Comparison of ENCODE assay signal across 12 cellular contexts in genomic region chr19:1826557-1827521, GRCh38. TPM values are rescaled to one million over a fixed set of nuclear protein-coding genes. Genes with fewer than 3 reads are reported as not detected.
DNase-seq lines count a peak whose midpoint lies in the region; ATAC-seq and TF ChIP-seq lines count a peak whose summit lies in the region.
"Had no signal": no experiment of that assay in that cellular context is flagged by ENCODE, and none has a peak within 500 bp of the region (broad histone marks: within the 10 kb centered on the region; RNA-seq: fewer than 3 reads in every experiment).

No MANE protein-coding gene starts in this region.

- BruUV-seq in IMR-90 (replicated peaks; lab: Mats Ljungman, UMichigan) = no TSS peak

- TF ChIP-seq CTCF in CD4-positive, alpha-beta T cell (IDR thresholded peaks at IDR 0.05) = no peak
- no peak for TF ChIP-seq CTCF in IMR-90 (conservative IDR thresholded peaks at IDR 0.05; ENCODE audit: low read depth, low read length)
- TF ChIP-seq CTCF in endothelial cell (IDR thresholded peaks at IDR 0.05; ENCODE audit: unreplicated experiment) = no peak

- POLR2A ChIA-PET in CD4-positive, alpha-beta T cell (lab: Charles Lee) = interaction anchor here (0.5 to 1.9 kb wide), 4 partner anchors 11 to 992 kb away, joined by 3 to 5 read pairs (median 4); no protein-coding TSS in a partner anchor
- POLR2A ChIA-PET in IMR-90 (lab: Charles Lee; ENCODE audit: unreplicated experiment) = no interaction called here

- H2BK120ac ChIP-seq in IMR-90 (ENCODE audit: low read depth, low read length) (no peak overlapping the region), mesendoderm (ENCODE audit: low read depth, low read length) (no peak overlapping the region)

- H4K5ac ChIP-seq in IMR-90 (ENCODE audit: low read depth, low read length) (no peak overlapping the region), mesendoderm (ENCODE audit: low read length) (no peak overlapping the region)

- H3K27ac ChIP-seq in CD4-positive, alpha-beta T cell (ENCODE audit: low read depth, low read length) = no peak overlapping the region
- H3K27ac ChIP-seq in IMR-90 (ENCODE audit: insufficient read depth, low read length) = no peak overlapping the region
- peak overlapping the region; percentile 73 for H3K27ac ChIP-seq in mesendoderm (ENCODE audit: low read depth, low read length)

- no peak overlapping the region for H2AK9ac ChIP-seq in IMR-90 (replicated peaks; ENCODE audit: low read depth, low read length, poor library complexity)

- H3K4me2 ChIP-seq in IMR-90 (ENCODE audit: low read depth, low read length) = no peak overlapping the region
- no peak overlapping the region for H3K4me2 ChIP-seq in mesendoderm (ENCODE audit: low read length)

- H3K79me1 ChIP-seq in IMR-90 (ENCODE audit: low read depth in 1 of 2, low read length in 2 of 2) (peaks cover 6 to 52% of the 10 kb centered on the region in 2 experiments), mesendoderm (ENCODE audit: low read length) (peaks cover 10% of the 10 kb centered on the region)

- TF ChIP-seq RAD21 in IMR-90 (IDR thresholded peaks at IDR 0.05; ENCODE audit: low read length) = no peak

- peaks cover 30% of the 10 kb centered on the region for H4K20me1 ChIP-seq in IMR-90 (ENCODE audit: insufficient read depth, low read length)

- H3K9me3 ChIP-seq in CD4-positive, alpha-beta T cell (ENCODE audit: control insufficient read depth, low read length) = no peaks in the 10 kb centered on the region
- H3K9me3 ChIP-seq in IMR-90 (ENCODE audit: control insufficient read depth, insufficient read depth, low read length) = no peaks in the 10 kb centered on the region

- H3K79me2 ChIP-seq in mesendoderm (ENCODE audit: control insufficient read depth, insufficient read depth, low read length) = peaks cover under 1% of the 10 kb centered on the region

- intact Hi-C loops in CD4-positive, alpha-beta T cell (cut with DNase I, micrococcal nuclease) = loop anchor here in 1 of 2 experiments (1.0 to 10.0 kb wide), 3 partner anchors 38 to 282 kb away; no protein-coding TSS in a partner anchor
- intact Hi-C loops in IMR-90 (cut with micrococcal nuclease) = loop anchor here (1.0 kb wide), 1 partner anchor 15 kb away; the partner anchor contains the start of gene ATP8B3

- peaks cover 39% of the 10 kb centered on the region for H3K36me3 Mint-ChIP-seq in CD4-positive, alpha-beta T cell (ENCODE audit: low read depth)
- H3K36me3 Mint-ChIP-seq in endothelial cell (ENCODE audit: low read depth, unreplicated experiment) = peaks cover 16% of the 10 kb centered on the region
- H3K36me3 Mint-ChIP-seq in activated naive CD4-positive, alpha-beta T cell treated with anti-CD3 and anti-CD28 coated beads, Interleukin-2, amount 50 U/mL, for 72 hours = peaks cover 0 to 4% of the 10 kb centered on the region in 2 donors

- no peak overlapping the region for H2BK5ac ChIP-seq in IMR-90 (ENCODE audit: low read depth, low read length, poor library complexity, severe bottlenecking)
- no peak overlapping the region for H2BK5ac ChIP-seq in mesendoderm (ENCODE audit: low read length)

- CTCF ChIA-PET in CD4-positive, alpha-beta T cell (lab: Charles Lee) = interaction anchor here (0.6 to 1.9 kb wide), 11 partner anchors 11 to 280 kb away, joined by 3 to 13 read pairs (median 4); partner anchors contain the start of gene ATP8B3
- CTCF ChIA-PET in IMR-90 (lab: Yijun Ruan, JAX) = interaction anchor here (0.5 to 1.3 kb wide), 4 partner anchors 11 to 281 kb away, joined by 3 to 17 read pairs (median 3); no protein-coding TSS in a partner anchor

- H3K56ac ChIP-seq in IMR-90 (ENCODE audit: extremely low read depth, insufficient read depth, low read length) (no peak overlapping the region), mesendoderm (ENCODE audit: low read length) (peak overlapping the region; percentile 81)

- DNase-seq in CD4-positive, alpha-beta T cell = no peak
- DNase-seq in IMR-90 (no peak), endothelial cell (ENCODE audit: low spot score) (peak; percentile 38), mesendoderm (peak; percentile 59), KBM-7 (no peak), NOMO-1 treated with dmso at 0.1 percent for 144 hours (lab: John Stamatoyannopoulos, UW; ENCODE audit: unreplicated experiment) (no peak)
- no peak for DNase-seq in activated naive CD4-positive, alpha-beta T cell treated with anti-CD3 and anti-CD28 coated beads, Interleukin-2, amount 50 U/mL, for 72 hours (ENCODE audit: low spot score in 2 of 2)

- H3K27me3 Mint-ChIP-seq in CD4-positive, alpha-beta T cell = no peaks in the 10 kb centered on the region
- peaks cover 9% of the 10 kb centered on the region for H3K27me3 Mint-ChIP-seq in endothelial cell (ENCODE audit: unreplicated experiment)
- H3K27me3 Mint-ChIP-seq: activated CD4-positive, alpha-beta memory T cell treated with anti-CD3 and anti-CD28 coated beads, Interleukin-2, amount 10 ng/mL, durations not matched to agents 7 days and 5 days; activated naive CD4-positive, alpha-beta T cell treated with anti-CD3 and anti-CD28 coated beads, Interleukin-2, amount 50 U/mL, for 24 hours; stimulated activated naive CD8-positive, alpha-beta T cell treated with anti-CD3 and anti-CD28 coated beads, Interleukin-15, Interleukin-2, amounts not matched to agents 100 ng/mL and 50 ng/mL, for 24 hours had no signal

- H2AK5ac ChIP-seq in IMR-90 (ENCODE audit: low read depth, low read length) = peak overlapping the region; percentile 33; the same call in 1 of the 2 replicates
- no peak overlapping the region for H2AK5ac ChIP-seq in mesendoderm (ENCODE audit: low read length)

- no peaks in the 10 kb centered on the region for H3K9me1 ChIP-seq in IMR-90 (ENCODE audit: insufficient read depth, low read length)

- no peak overlapping the region for H4K91ac ChIP-seq in IMR-90 (ENCODE audit: insufficient read depth, low read depth, low read length)

- no peak overlapping the region for H3K18ac ChIP-seq in IMR-90 (ENCODE audit: low read depth, low read length)
- no peak overlapping the region for H3K18ac ChIP-seq in mesendoderm (ENCODE audit: low read length)

- peaks cover 27% of the 10 kb centered on the region; the same call in 1 of the 2 replicates for H3K36me3 ChIP-seq in IMR-90 (ENCODE audit: control insufficient read depth, insufficient read depth, low read length)
- H3K36me3 ChIP-seq in mesendoderm (ENCODE audit: control insufficient read depth, insufficient read depth, low read length) = peaks cover 2% of the 10 kb centered on the region

- H3K23ac ChIP-seq in IMR-90 (ENCODE audit: low read depth, low read length) (no peak overlapping the region), mesendoderm (ENCODE audit: low read length) (no peak overlapping the region)

- H3K9ac ChIP-seq in IMR-90 (ENCODE audit: low read depth, low read length) (no peak overlapping the region), mesendoderm (ENCODE audit: low read length) (peak overlapping the region; percentile 55)

- WGBS in IMR-90 (ENCODE audit: extremely low coverage in 2 of 2, insufficient read length in 1 of 2), 2 experiments = 74% methylated on average over 37 of the region's 63 CpGs; no CpG with 5 or more reads in 1 of the 2 experiments
- WGBS in mesendoderm (ENCODE audit: extremely low coverage, insufficient coverage, low lambda C conversion rate) = no CpG with 5 or more reads among the region's 63 CpGs

- H3K14ac ChIP-seq in IMR-90 (replicated peaks; ENCODE audit: low read depth, low read length) = no peak overlapping the region

- H4K8ac ChIP-seq in IMR-90 (ENCODE audit: low read depth in 2 of 2, low read length in 2 of 2) (no peak overlapping the region), mesendoderm (ENCODE audit: low read depth, low read length) (no peak overlapping the region)

- no peaks in the 10 kb centered on the region for H3K9me3 Mint-ChIP-seq in CD4-positive, alpha-beta T cell
- no peaks in the 10 kb centered on the region for H3K9me3 Mint-ChIP-seq in endothelial cell (ENCODE audit: unreplicated experiment)
- H3K9me3 Mint-ChIP-seq in activated naive CD4-positive, alpha-beta T cell treated with anti-CD3 and anti-CD28 coated beads, Interleukin-2, amount 50 U/mL, for 72 hours = no peaks in the 10 kb centered on the region
- H3K9me3 Mint-ChIP-seq: activated CD4-positive, alpha-beta memory T cell treated with anti-CD3 and anti-CD28 coated beads, Interleukin-2, amount 10 ng/mL, durations not matched to agents 7 days and 5 days; activated naive CD4-positive, alpha-beta T cell treated with anti-CD3 and anti-CD28 coated beads, Interleukin-2, amount 50 U/mL, for 24 hours; stimulated activated naive CD8-positive, alpha-beta T cell treated with anti-CD3 and anti-CD28 coated beads, Interleukin-15, Interleukin-2, amounts not matched to agents 100 ng/mL and 50 ng/mL, for 24 hours had no signal

- no peak overlapping the region for H3K4me3 Mint-ChIP-seq in CD4-positive, alpha-beta T cell
- H3K4me3 Mint-ChIP-seq in endothelial cell (ENCODE audit: unreplicated experiment) = no peak overlapping the region
- H3K4me3 Mint-ChIP-seq: activated CD4-positive, alpha-beta memory T cell treated with anti-CD3 and anti-CD28 coated beads, Interleukin-2, amount 10 ng/mL, durations not matched to agents 7 days and 5 days; activated naive CD4-positive, alpha-beta T cell treated with anti-CD3 and anti-CD28 coated beads, Interleukin-2, amount 50 U/mL, for 24 hours; stimulated activated naive CD8-positive, alpha-beta T cell treated with anti-CD3 and anti-CD28 coated beads, Interleukin-15, Interleukin-2, amounts not matched to agents 100 ng/mL and 50 ng/mL, for 24 hours had no signal

- no peak overlapping the region for H3K27ac Mint-ChIP-seq in CD4-positive, alpha-beta T cell
- H3K27ac Mint-ChIP-seq in endothelial cell (ENCODE audit: unreplicated experiment) = no peak overlapping the region
- no peak overlapping the region for H3K27ac Mint-ChIP-seq in activated naive CD4-positive, alpha-beta T cell treated with anti-CD3 and anti-CD28 coated beads, Interleukin-2, amount 50 U/mL, for 72 hours
- H3K27ac Mint-ChIP-seq: activated CD4-positive, alpha-beta memory T cell treated with anti-CD3 and anti-CD28 coated beads, Interleukin-2, amount 10 ng/mL, durations not matched to agents 7 days and 5 days; activated naive CD4-positive, alpha-beta T cell treated with anti-CD3 and anti-CD28 coated beads, Interleukin-2, amount 50 U/mL, for 24 hours; stimulated activated naive CD8-positive, alpha-beta T cell treated with anti-CD3 and anti-CD28 coated beads, Interleukin-15, Interleukin-2, amounts not matched to agents 100 ng/mL and 50 ng/mL, for 24 hours had no signal

- no peak overlapping the region for H2BK15ac ChIP-seq in IMR-90 (ENCODE audit: low read depth, low read length)
- H2BK15ac ChIP-seq in mesendoderm (replicated peaks; ENCODE audit: low read depth) = no peak overlapping the region

- H3K4ac ChIP-seq in IMR-90 (ENCODE audit: low read depth, low read length) (no peak overlapping the region), mesendoderm (ENCODE audit: low read depth, low read length) (no peak overlapping the region)

- H2AFZ ChIP-seq in IMR-90 (replicated peaks; ENCODE audit: low read length, poor library complexity) = peak overlapping the region; percentile 32

- in situ Hi-C loops in IMR-90 (cut with MboI; ENCODE audit: low sequenced_read_pairs) = no loop called here
- in situ Hi-C loops in KBM-7 (cut with MboI; ENCODE audit: low pct_unique_long_range_greater_than_20kb, low sequenced_read_pairs) = no loop called here

- dilution Hi-C loops in IMR-90 (cut with HindIII; ENCODE audit: low sequenced_read_pairs, unreplicated experiment) = no loop called here

- H3K4me1 Mint-ChIP-seq in CD4-positive, alpha-beta T cell (ENCODE audit: low read depth) = peaks cover 4% of the 10 kb centered on the region
- H3K4me1 Mint-ChIP-seq in endothelial cell (ENCODE audit: unreplicated experiment) = peaks cover 5% of the 10 kb centered on the region

- H2BK20ac ChIP-seq in IMR-90 (ENCODE audit: low read depth, low read length) = no peak overlapping the region

- peak; percentile 9 for ATAC-seq in CD4-positive, alpha-beta T cell (ENCODE audit: poor library complexity)
- peak; percentile 22 for ATAC-seq in IMR-90 (ENCODE audit: low read depth)
- no peak for ATAC-seq in activated CD4-positive, CD25-positive, alpha-beta regulatory T cell treated with anti-CD3 and anti-CD28 coated beads, Interleukin-2, amount 50 U/mL, for 24 hours
- ATAC-seq in activated naive CD4-positive, alpha-beta T cell treated with anti-CD3 and anti-CD28 coated beads, Interleukin-2, amount 50 U/mL, for 72 hours = no peak

- H3K4me1 ChIP-seq in IMR-90 (ENCODE audit: control insufficient read depth, insufficient read depth, low read length) (peaks cover 4% of the 10 kb centered on the region; the same call in 1 of the 2 replicates), mesendoderm (ENCODE audit: control insufficient read depth, low read depth, low read length) (no peaks in the 10 kb centered on the region)

- no peak for TF ChIP-seq POLR2A in IMR-90 (IDR thresholded peaks at IDR 0.05; ENCODE audit: low read depth, low read length)

- H3K27me3 ChIP-seq in CD4-positive, alpha-beta T cell (ENCODE audit: control insufficient read depth, insufficient read depth, low read length) = no peaks in the 10 kb centered on the region
- H3K27me3 ChIP-seq in IMR-90 (ENCODE audit: control insufficient read depth, insufficient read depth, low read length) (no peaks in the 10 kb centered on the region), mesendoderm (ENCODE audit: insufficient read depth, low read length, poor library complexity) (no peaks in the 10 kb centered on the region)

- no peak overlapping the region for H3K4me3 ChIP-seq in IMR-90 (ENCODE audit: insufficient read depth, low read depth, low read length)
- H3K4me3 ChIP-seq in mesendoderm (ENCODE audit: low read length) = no peak overlapping the region
- H3K4me3 ChIP-seq: lung had no signal

RNA-seq across cellular contexts. Expression of gene ATP8B3, which starts 14.8 kb away (rescaled TPM):
- 1 to 10 TPM; 2.5 to 3.2 TPM for total RNA-seq in CD4-positive, alpha-beta T cell
- 1.4 and 1.6 TPM in 2 replicates for total RNA-seq in IMR-90 (2012; rRNA removed)
- polyA plus RNA-seq in IMR-90 (2012; rRNA removed) = 8.1 and 9.0 TPM in 2 replicates
- polyA plus RNA-seq in IMR-90 (2012; cell fraction: cytosol; rRNA removed) = 3.2 and 5.2 TPM in 2 replicates
- polyA plus RNA-seq in IMR-90 (2012; cell fraction: nucleus; rRNA removed; ENCODE audit: low replicate concordance) = 28.0 and 38.9 TPM in 2 replicates
- total RNA-seq in endothelial cell (ENCODE audit: unreplicated experiment) = 0.69 TPM
- polyA plus RNA-seq in mesendoderm (2013, experiment 1 of 2) = 0.20 TPM
- 0.20 TPM for polyA plus RNA-seq in mesendoderm (2013, experiment 2 of 2)
- total RNA-seq in activated naive CD4-positive, alpha-beta T cell treated with anti-CD3 and anti-CD28 coated beads, Interleukin-2, amount 50 U/mL, for 72 hours = 10 to 100 TPM; 11.7 to 28.7 TPM

RNA-seq across cellular contexts. Expression of gene REXO1, which starts 21.4 kb away (rescaled TPM):
- 100 to 1,000 TPM; 106 to 114 TPM for total RNA-seq in CD4-positive, alpha-beta T cell
- total RNA-seq in IMR-90 (2012; rRNA removed) (1.4 and 2.5 TPM in 2 replicates), endothelial cell (ENCODE audit: unreplicated experiment) (48.1 TPM)
- 39.2 and 63.7 TPM in 2 replicates for polyA plus RNA-seq in IMR-90 (2012; rRNA removed)
- polyA plus RNA-seq in IMR-90 (2012; cell fraction: cytosol; rRNA removed) = 13.1 and 26.8 TPM in 2 replicates
- polyA plus RNA-seq in IMR-90 (2012; cell fraction: nucleus; rRNA removed; ENCODE audit: low replicate concordance) = 185 and 1,091 TPM in 2 replicates
- 28.3 TPM for polyA plus RNA-seq in mesendoderm (2013, experiment 1 of 2)
- polyA plus RNA-seq in mesendoderm (2013, experiment 2 of 2) = 27.2 TPM
- 10 to 100 TPM; 35.5 to 44.5 TPM for total RNA-seq in activated naive CD4-positive, alpha-beta T cell treated with anti-CD3 and anti-CD28 coated beads, Interleukin-2, amount 50 U/mL, for 72 hours

RNA-seq across cellular contexts. Expression of gene KLF16, which starts 36.5 kb away (rescaled TPM):
- total RNA-seq in CD4-positive, alpha-beta T cell = 10 to 100 TPM; 83.8 to 89.2 TPM
- total RNA-seq in IMR-90 (2012; rRNA removed) (0.90 and 1.7 TPM in 2 replicates), endothelial cell (ENCODE audit: unreplicated experiment) (19.9 TPM)
- polyA plus RNA-seq in IMR-90 (2012; rRNA removed) = 13.1 and 31.4 TPM in 2 replicates
- polyA plus RNA-seq in IMR-90 (2012; cell fraction: cytosol; rRNA removed) = 14.5 and 19.8 TPM in 2 replicates
- 18.0 and 29.0 TPM in 2 replicates for polyA plus RNA-seq in IMR-90 (2012; cell fraction: nucleus; rRNA removed; ENCODE audit: low replicate concordance)
- 32.7 TPM for polyA plus RNA-seq in mesendoderm (2013, experiment 1 of 2)
- 33.5 TPM for polyA plus RNA-seq in mesendoderm (2013, experiment 2 of 2)
- total RNA-seq in activated naive CD4-positive, alpha-beta T cell treated with anti-CD3 and anti-CD28 coated beads, Interleukin-2, amount 50 U/mL, for 72 hours = 10 to 100 TPM; 20.5 to 22.6 TPM

RNA-seq across cellular contexts. Expression of gene ABHD17A, which starts 58.5 kb away (rescaled TPM):
- total RNA-seq in CD4-positive, alpha-beta T cell = 100 to 1,000 TPM; 156 to 172 TPM
- total RNA-seq in IMR-90 (2012; rRNA removed) = 31.9 and 37.8 TPM in 2 replicates
- polyA plus RNA-seq in IMR-90 (2012; rRNA removed) = 76.2 and 111 TPM in 2 replicates
- 52.5 and 129 TPM in 2 replicates for polyA plus RNA-seq in IMR-90 (2012; cell fraction: cytosol; rRNA removed)
- 86.9 and 244 TPM in 2 replicates for polyA plus RNA-seq in IMR-90 (2012; cell fraction: nucleus; rRNA removed; ENCODE audit: low replicate concordance)
- 283 TPM for total RNA-seq in endothelial cell (ENCODE audit: unreplicated experiment)
- polyA plus RNA-seq in mesendoderm (2013, experiment 1 of 2) = 33.9 TPM
- 34.1 TPM for polyA plus RNA-seq in mesendoderm (2013, experiment 2 of 2)
- 100 to 1,000 TPM; 109 to 110 TPM for total RNA-seq in activated naive CD4-positive, alpha-beta T cell treated with anti-CD3 and anti-CD28 coated beads, Interleukin-2, amount 50 U/mL, for 72 hours

Comparison
In these comparisons a context has a peak if more than half of its experiments do, and no peak if none do; other contexts are left out.
1. ATAC-seq: peak in CD4-positive, alpha-beta T cell (single experiment) and IMR-90 (single experiment); none in activated CD4-positive, CD25-positive, alpha-beta regulatory T cell treated with anti-CD3 and anti-CD28 coated beads, Interleukin-2, amount 50 U/mL, for 24 hours (0 of 2) and activated naive CD4-positive, alpha-beta T cell treated with anti-CD3 and anti-CD28 coated beads, Interleukin-2, amount 50 U/mL, for 72 hours (0 of 2).
2. DNase-seq: peak in endothelial cell (single experiment) and mesendoderm (single experiment); none in CD4-positive, alpha-beta T cell (0 of 10), IMR-90 (single experiment), KBM-7 (single experiment), NOMO-1 treated with dmso at 0.1 percent for 144 hours (single experiment) and activated naive CD4-positive, alpha-beta T cell treated with anti-CD3 and anti-CD28 coated beads, Interleukin-2, amount 50 U/mL, for 72 hours (0 of 2).
3. RNA of gene REXO1, which starts 21.4 kb away (total RNA-seq): 106 to 114 TPM in CD4-positive, alpha-beta T cell, 48.1 TPM in endothelial cell (single experiment) and 35.5 to 44.5 TPM in activated naive CD4-positive, alpha-beta T cell treated with anti-CD3 and anti-CD28 coated beads, Interleukin-2, amount 50 U/mL, for 72 hours; 1.4 to 2.5 TPM in IMR-90; every median in the first group is over 10 times any median in the second.